ENCODE assay signal across 10 cellular contexts in the genomic region with DNA sequence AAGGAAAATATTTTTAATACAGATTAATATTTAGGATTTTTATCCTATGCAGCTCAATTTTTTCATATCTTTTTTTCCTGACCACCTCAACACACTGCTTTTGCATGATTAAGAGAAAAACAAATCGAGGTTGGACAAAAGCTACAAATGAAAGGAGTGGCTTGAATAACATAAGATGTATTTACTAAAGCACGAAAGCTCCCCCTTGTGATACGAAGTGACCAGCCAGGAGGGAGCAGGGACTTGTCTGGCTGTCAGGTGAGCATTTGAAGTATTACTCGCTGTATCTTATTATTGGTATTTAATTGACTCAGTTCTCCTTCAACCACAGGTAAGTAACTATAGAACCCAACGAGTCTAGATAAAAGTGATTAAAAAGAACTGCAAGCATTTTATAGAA.
DNase-seq lines count a peak whose midpoint lies in the region; ATAC-seq and TF ChIP-seq lines count a peak whose summit lies in the region.
"Had no signal": no experiment of that assay in that cellular context is flagged by ENCODE, and none has a peak within 500 bp of the region (broad histone marks: within the 10 kb centered on the region; RNA-seq: fewer than 3 reads in every experiment).

No MANE protein-coding gene starts in this region.

- H3K9ac ChIP-seq in colonic mucosa (ENCODE audit: low read depth in 2 of 2, low read length in 2 of 2) = no peak overlapping the region

- TF ChIP-seq CTCF in epithelial cell of esophagus (IDR thresholded peaks at IDR 0.05; ENCODE audit: insufficient read depth, low read depth, low read length, missing control alignments) = peak; percentile 31
- no peak for TF ChIP-seq CTCF in colonic mucosa (IDR thresholded peaks at IDR 0.05)
- TF ChIP-seq CTCF in esophagus squamous epithelium (IDR thresholded peaks at IDR 0.05) = peak in 1 of 6 experiments; percentile 30

- no peaks in the 10 kb centered on the region for H3K27me3 ChIP-seq in colonic mucosa
- no peaks in the 10 kb centered on the region for H3K27me3 ChIP-seq in esophagus squamous epithelium

- no peaks in the 10 kb centered on the region for H3K4me1 ChIP-seq in colonic mucosa
- H3K4me1 ChIP-seq in esophagus squamous epithelium = no peaks in the 10 kb centered on the region

- H3K36me3 ChIP-seq in colonic mucosa = no peaks in the 10 kb centered on the region
- H3K36me3 ChIP-seq in esophagus squamous epithelium = no peaks in the 10 kb centered on the region

- H3K4me3 ChIP-seq in epithelial cell of esophagus (ENCODE audit: low read length) (no peak overlapping the region), colonic mucosa (no peak overlapping the region), esophagus squamous epithelium (no peak overlapping the region)

- intact Hi-C loops in colonic mucosa (cut with DNase I) (no loop called here), esophagus squamous epithelium (cut with DNase I) (no loop called here)

- H3K27ac ChIP-seq in colonic mucosa = no peak overlapping the region
- H3K27ac ChIP-seq in esophagus squamous epithelium = no peak overlapping the region

- no peaks in the 10 kb centered on the region for H3K9me3 ChIP-seq in colonic mucosa
- no peaks in the 10 kb centered on the region for H3K9me3 ChIP-seq in esophagus squamous epithelium

- ATAC-seq in HG03432 (IDR thresholded peaks at IDR 0.05; ENCODE audit: unreplicated experiment) = no peak
- ATAC-seq: activated T-cell treated with anti-CD3 and anti-CD28 coated beads, Interleukin-2, amount 50 U/mL, for 72 hours; naive thymus-derived CD4-positive, alpha-beta T cell had no signal

- WGBS in esophagus squamous epithelium, 2 donors = 12 to 20% methylated on average over 5 of the region's 5 CpGs

- peak; percentile 5 for DNase-seq in CD1c-positive myeloid dendritic cell (ENCODE audit: extremely low spot score)
- peak; percentile 46 for DNase-seq in HT-29 (ENCODE audit: low spot score)
- peak; percentile 57 to 79 for DNase-seq in NCI-H526 (lab: John Stamatoyannopoulos, UW)
- DNase-seq in epithelial cell of esophagus (ENCODE audit: low read depth) = peak; percentile 49
- no peak for DNase-seq in COLO668 (lab: John Stamatoyannopoulos, UW; ENCODE audit: unreplicated experiment)
- no peak for DNase-seq in colonic mucosa
- DNase-seq in esophagus squamous epithelium (lab: John Stamatoyannopoulos, UW) = no peak
- DNase-seq: activated T-cell treated with anti-CD3 and anti-CD28 coated beads, Interleukin-2, amount 50 U/mL, for 72 hours; naive thymus-derived CD4-positive, alpha-beta T cell had no signal

- no peak for TF ChIP-seq POLR2A in esophagus squamous epithelium (IDR thresholded peaks at IDR 0.05)

Comparison
In these comparisons a context has a peak if more than half of its experiments do, and no peak if none do; other contexts are left out.
1. DNase-seq: peak in CD1c-positive myeloid dendritic cell (single experiment), HT-29 (single experiment), NCI-H526 (2 of 2) and epithelial cell of esophagus (single experiment); none in COLO668 (single experiment), colonic mucosa (single experiment) and esophagus squamous epithelium (single experiment).